In the genomic region with DNA sequence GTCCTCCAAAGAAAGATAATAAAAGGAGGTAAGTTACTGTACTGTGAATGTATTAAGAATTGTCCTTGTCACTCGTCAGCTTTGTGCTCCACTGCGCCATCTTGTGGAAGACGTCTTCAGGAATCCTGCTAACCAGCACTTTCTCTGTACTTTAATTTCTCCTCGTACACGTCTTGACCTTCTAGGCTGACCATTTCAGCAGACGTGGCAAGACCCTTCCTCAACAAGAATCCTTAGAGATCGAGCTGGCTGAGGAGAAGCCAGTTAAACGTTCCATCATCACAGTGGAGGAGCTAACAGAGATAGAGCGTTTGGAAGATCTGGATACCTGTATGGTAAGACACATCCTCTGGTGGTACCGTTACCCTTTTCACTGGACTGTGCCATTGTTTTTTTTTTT, we compare ENCODE assay signal across 7 cellular contexts.
A peak's percentile ranks its signal among the peaks of the same experiment; 100 is the strongest.
DNase-seq lines count a peak whose midpoint lies in the region; ATAC-seq and TF ChIP-seq lines count a peak whose summit lies in the region.

No MANE protein-coding gene starts in this region.

- in situ Hi-C loops in gastrocnemius medialis (cut with MboI; ENCODE audit: low sequenced_read_pairs in 4 of 4): loop anchor here in 2 of 4 donors (25.0 kb wide), 1 partner anchor 294 kb away; no protein-coding TSS in a partner anchor

- TF ChIP-seq CTCF in ascending aorta (IDR thresholded peaks at IDR 0.05) (peak; percentile 34 to 77 (median 70)), gastrocnemius medialis (IDR thresholded peaks at IDR 0.05 in 4 of 5, conservative IDR thresholded peaks at IDR 0.05 in 1 of 5) (peak in 3 of 5 experiments; percentile 38 to 62 (median 58))

- DNase-seq in NCI-H1436 (lab: John Stamatoyannopoulos, UW) (peak; percentile 42), T-helper 22 cell (ENCODE audit: low read depth) (peak; percentile 25), ascending aorta (ENCODE audit: low spot score in 2 of 2) (peak in 1 of 2 donors; percentile 80), right cardiac atrium (peak; percentile 79 to 90 (median 80)), gastrocnemius medialis (peak; percentile 11 to 39), GF-D8 (lab: John Stamatoyannopoulos, UW) (no peak)

- no peak overlapping the region for H3K27ac ChIP-seq in ascending aorta
- no peak overlapping the region for H3K27ac ChIP-seq in right cardiac atrium (ENCODE audit: low read length)
- H3K27ac ChIP-seq in gastrocnemius medialis: no peak overlapping the region

- H3K4me3 ChIP-seq in ascending aorta (no peak overlapping the region), right cardiac atrium (ENCODE audit: low read length) (no peak overlapping the region), gastrocnemius medialis (no peak overlapping the region)

- intact Hi-C loops in ascending aorta (cut with DNase I): loop anchor here (2.0 to 5.0 kb wide), 2 partner anchors 289 to 334 kb away; no protein-coding TSS in a partner anchor
- intact Hi-C loops in right cardiac atrium (cut with DNase I): loop anchor here in 1 of 4 donors (10.0 kb wide), 1 partner anchor 292 kb away; no protein-coding TSS in a partner anchor
- intact Hi-C loops in gastrocnemius medialis (cut with DNase I; ENCODE audit: low total_unique reads): no loop called here

- ATAC-seq in GM18867 (IDR thresholded peaks at IDR 0.05; ENCODE audit: unreplicated experiment) (peak; percentile 46), right cardiac atrium (peak; percentile 61 to 69), gastrocnemius medialis (no peak)

- H3K27me3 ChIP-seq in ascending aorta (no peaks in the 10 kb centered on the region), right cardiac atrium (ENCODE audit: control insufficient read depth, insufficient read depth) (no peaks in the 10 kb centered on the region), gastrocnemius medialis (no peaks in the 10 kb centered on the region)

- H3K36me3 ChIP-seq in ascending aorta (peaks cover 0 to 11% of the 10 kb centered on the region in 2 donors), gastrocnemius medialis (no peaks in the 10 kb centered on the region)

- WGBS in right cardiac atrium: 21% methylated on average over 10 of the region's 10 CpGs

- TF ChIP-seq POLR2A in gastrocnemius medialis (IDR thresholded peaks at IDR 0.05): no peak

- no peaks in the 10 kb centered on the region for H3K4me1 ChIP-seq in ascending aorta
- H3K4me1 ChIP-seq in right cardiac atrium (ENCODE audit: control insufficient read depth, insufficient read depth, low read length): no peaks in the 10 kb centered on the region
- H3K4me1 ChIP-seq in gastrocnemius medialis: no peaks in the 10 kb centered on the region

- H3K9me3 ChIP-seq in ascending aorta (no peaks in the 10 kb centered on the region), right cardiac atrium (ENCODE audit: control insufficient read depth, low read length) (no peaks in the 10 kb centered on the region), gastrocnemius medialis (no peaks in the 10 kb centered on the region)

Comparison
In these comparisons a context has a peak if more than half of its experiments do, and no peak if none do; other contexts are left out.
1. ATAC-seq: peak in GM18867 (single experiment) and right cardiac atrium (2 of 2); none in gastrocnemius medialis (0 of 2).